1 cellular context compared by ENCODE assay signal in genomic region chr19:21396121-21396520, GRCh38.
TF ChIP-seq lines count a peak whose summit lies in the region.

No MANE protein-coding gene starts in this region.

TF ChIP-seq in K562, 482 proteins besides CTCF, POLR2A, EP300 and RAD21:
- no peak for TF ChIP-seq ZNF778 (CRISPR knock-in tag; IDR thresholded peaks at IDR 0.05)
- peak; percentile 75 for TF ChIP-seq ZNF512 (tag; IDR thresholded peaks at IDR 0.05)
- no peak for TF ChIP-seq GATAD2B (IDR thresholded peaks at IDR 0.05; ENCODE audit: borderline replicate concordance)
